Comparison of ENCODE assay signal across 14 cellular contexts in genomic region chr1:48937732-48938131, GRCh38.
A peak's percentile ranks its signal among the peaks of the same experiment; 100 is the strongest.
DNase-seq lines count a peak whose midpoint lies in the region; ATAC-seq and TF ChIP-seq lines count a peak whose summit lies in the region.
"Had no signal": no experiment of that assay in that cellular context is flagged by ENCODE, and none has a peak within 500 bp of the region (broad histone marks: within the 10 kb centered on the region; RNA-seq: fewer than 3 reads in every experiment).

No MANE protein-coding gene starts in this region.

- no peaks in the 10 kb centered on the region for H3K9me3 Mint-ChIP-seq in activated T-helper 2 cell treated with anti-CD3 and anti-CD28 coated beads, Interferon-gamma antibody, Interleukin-2, Interleukin-4, amounts not matched to agents 10 μg/mL and 5 μg/mL and 100 μg/mL, durations not matched to agents 14 hours and 24 hours and 36 hours
- H3K9me3 Mint-ChIP-seq: CD8-positive, alpha-beta T cell had no signal

- no peaks in the 10 kb centered on the region for H3K4me1 Mint-ChIP-seq in activated T-helper 2 cell treated with anti-CD3 and anti-CD28 coated beads, Interferon-gamma antibody, Interleukin-2, Interleukin-4, amounts not matched to agents 10 μg/mL and 5 μg/mL and 100 μg/mL, durations not matched to agents 14 hours and 24 hours and 36 hours (ENCODE audit: low read depth)

- TF ChIP-seq CTCF in PC-3 (conservative IDR thresholded peaks at IDR 0.05; ENCODE audit: low read depth, low read length) (peak; percentile 22; the same call in 1 of the 2 replicates), foreskin keratinocyte (conservative IDR thresholded peaks at IDR 0.05) (peak; percentile 1), kidney epithelial cell (IDR thresholded peaks at IDR 0.05; ENCODE audit: insufficient read depth, low read length, poor library complexity, severe bottlenecking) (peak; percentile 2), tibial artery (IDR thresholded peaks at IDR 0.05) (no peak)

- no peaks in the 10 kb centered on the region for H3K36me3 Mint-ChIP-seq in activated T-helper 2 cell treated with anti-CD3 and anti-CD28 coated beads, Interferon-gamma antibody, Interleukin-2, Interleukin-4, amounts not matched to agents 10 μg/mL and 5 μg/mL and 100 μg/mL, durations not matched to agents 14 hours and 24 hours and 36 hours (ENCODE audit: low read depth)
- H3K36me3 Mint-ChIP-seq: CD8-positive, alpha-beta T cell had no signal

- no peak overlapping the region for H3K4me2 ChIP-seq in PC-3 (ENCODE audit: low read length)
- H3K4me2 ChIP-seq: BLaER1 had no signal

- H3F3A ChIP-seq in PC-3 (ENCODE audit: low read length, unreplicated experiment) = no peaks in the 10 kb centered on the region

- POLR2A ChIA-PET in PC-3 (lab: Charles Lee; ENCODE audit: unreplicated experiment) = no interaction called here

- no peaks in the 10 kb centered on the region for H3K79me2 ChIP-seq in PC-3 (ENCODE audit: low read length)

- no TSS peak for BruUV-seq in PC-3 (replicated peaks; lab: Mats Ljungman, UMichigan)

- H3K9me3 ChIP-seq in PC-3 (ENCODE audit: low read length) (no peaks in the 10 kb centered on the region), aorta (ENCODE audit: control insufficient read depth, low read length) (no peaks in the 10 kb centered on the region), tibial artery (no peaks in the 10 kb centered on the region)
- H3K9me3 ChIP-seq: BLaER1 had no signal

- H3K9ac ChIP-seq in PC-3 (ENCODE audit: low read length) = no peak overlapping the region
- H3K9ac ChIP-seq: BLaER1, GM23248 had no signal

- no peak overlapping the region for H3K27ac Mint-ChIP-seq in activated T-helper 2 cell treated with anti-CD3 and anti-CD28 coated beads, Interferon-gamma antibody, Interleukin-2, Interleukin-4, amounts not matched to agents 10 μg/mL and 5 μg/mL and 100 μg/mL, durations not matched to agents 14 hours and 24 hours and 36 hours
- H3K27ac Mint-ChIP-seq: CD8-positive, alpha-beta T cell had no signal

- H3K27me3 ChIP-seq in PC-3 (ENCODE audit: low read length) (no peaks in the 10 kb centered on the region), foreskin keratinocyte (no peaks in the 10 kb centered on the region), kidney epithelial cell (ENCODE audit: control insufficient read depth, insufficient read depth, low read length) (no peaks in the 10 kb centered on the region), aorta (ENCODE audit: control insufficient read depth in 1 of 2, insufficient read depth in 2 of 2, low read length in 1 of 2) (no peaks in the 10 kb centered on the region), tibial artery (no peaks in the 10 kb centered on the region)
- H3K27me3 ChIP-seq: BLaER1 had no signal

- no peaks in the 10 kb centered on the region for H3K27me3 Mint-ChIP-seq in activated T-helper 2 cell treated with anti-CD3 and anti-CD28 coated beads, Interferon-gamma antibody, Interleukin-2, Interleukin-4, amounts not matched to agents 10 μg/mL and 5 μg/mL and 100 μg/mL, durations not matched to agents 14 hours and 24 hours and 36 hours (ENCODE audit: low read depth)

- 81 to 82% methylated on average over 1 of the region's 1 CpG for WGBS in aorta, 2 donors

- H3K4me3 ChIP-seq in PC-3 (ENCODE audit: low read length) (no peak overlapping the region), kidney epithelial cell (ENCODE audit: low read depth, low read length) (no peak overlapping the region), aorta (ENCODE audit: low read length in 2 of 2) (no peak overlapping the region), tibial artery (no peak overlapping the region)
- H3K4me3 ChIP-seq: BLaER1, GM23248 had no signal

- no peak overlapping the region for H3K4me3 Mint-ChIP-seq in activated T-helper 2 cell treated with anti-CD3 and anti-CD28 coated beads, Interferon-gamma antibody, Interleukin-2, Interleukin-4, amounts not matched to agents 10 μg/mL and 5 μg/mL and 100 μg/mL, durations not matched to agents 14 hours and 24 hours and 36 hours (ENCODE audit: low read depth)
- H3K4me3 Mint-ChIP-seq: CD8-positive, alpha-beta T cell had no signal

- intact Hi-C loops in PC-3 (cut with micrococcal nuclease) (loop anchor here (2.0 kb wide), 2 partner anchors 89 to 409 kb away; no protein-coding TSS in a partner anchor), aorta (cut with DNase I) (no loop called here), tibial artery (cut with DNase I; ENCODE audit: low total_unique reads) (no loop called here)
- intact Hi-C loops in activated T-helper 2 cell treated with anti-CD3 and anti-CD28 coated beads, Interferon-gamma antibody, Interleukin-2, Interleukin-4, amounts not matched to agents 10 μg/mL and 5 μg/mL and 100 μg/mL, durations not matched to agents 14 hours and 24 hours and 36 hours (cut with micrococcal nuclease) = no loop called here

- CTCF ChIA-PET in PC-3 (lab: Charles Lee) = no interaction called here

- no peaks in the 10 kb centered on the region for H3K9me2 ChIP-seq in PC-3 (replicated peaks; ENCODE audit: low read length)

- no peaks in the 10 kb centered on the region for H3K36me3 ChIP-seq in PC-3 (ENCODE audit: low read depth, low read length)
- H3K36me3 ChIP-seq in kidney epithelial cell (ENCODE audit: control insufficient read depth, insufficient read depth, low read length) = no peaks in the 10 kb centered on the region
- H3K36me3 ChIP-seq in aorta (ENCODE audit: control insufficient read depth in 1 of 2, insufficient read depth in 2 of 2, low read length in 1 of 2) = no peaks in the 10 kb centered on the region
- no peaks in the 10 kb centered on the region for H3K36me3 ChIP-seq in tibial artery
- H3K36me3 ChIP-seq: BLaER1 had no signal

- H3K4me1 ChIP-seq in PC-3 (ENCODE audit: insufficient read depth, low read length) (peaks cover 22% of the 10 kb centered on the region), foreskin keratinocyte (no peaks in the 10 kb centered on the region), aorta (ENCODE audit: control insufficient read depth in 1 of 2, insufficient read depth in 2 of 2, low read length in 2 of 2) (peaks cover 0 to 3% of the 10 kb centered on the region in 2 donors), tibial artery (no peaks in the 10 kb centered on the region)
- H3K4me1 ChIP-seq: BLaER1 had no signal

- DNase-seq in NCI-H82 (lab: John Stamatoyannopoulos, UW) = peak; percentile 32
- no peak for DNase-seq in NCI-H82 treated with DMSO at 0.1 percent for 48 hours (lab: John Stamatoyannopoulos, UW; ENCODE audit: unreplicated experiment)
- no peak for DNase-seq in PC-3
- DNase-seq in foreskin keratinocyte = no peak
- DNase-seq in kidney epithelial cell (ENCODE audit: low read depth) = no peak
- DNase-seq in aorta = no peak
- DNase-seq in tibial artery = no peak
- no peak for DNase-seq in activated T-helper 2 cell treated with anti-CD3 and anti-CD28 coated beads, Interferon-gamma antibody, Interleukin-2, Interleukin-4, amounts not matched to agents 10 μg/mL and 5 μg/mL and 100 μg/mL, durations not matched to agents 14 hours and 24 hours and 36 hours (ENCODE audit: low spot score)
- DNase-seq: 8988T; Calu3; CD8-positive, alpha-beta T cell; GM23248; HCEC 1CT had no signal

- ATAC-seq in PC-3 (no peak), foreskin keratinocyte (no peak), aorta (ENCODE audit: low FRiP score) (no peak)
- ATAC-seq: CD8-positive, alpha-beta T cell had no signal

- H3K27ac ChIP-seq in PC-3 (ENCODE audit: low read length) (no peak overlapping the region), foreskin keratinocyte (no peak overlapping the region), aorta (ENCODE audit: low read depth in 1 of 2, low read length in 2 of 2) (no peak overlapping the region), tibial artery (no peak overlapping the region)
- H3K27ac ChIP-seq: BLaER1, GM23248 had no signal

- H4K20me1 ChIP-seq in PC-3 (ENCODE audit: low read length) = no peaks in the 10 kb centered on the region
- H4K20me1 ChIP-seq: BLaER1 had no signal

- H2AFZ ChIP-seq in PC-3 (ENCODE audit: low read length) = no peak overlapping the region
- H2AFZ ChIP-seq: GM23248 had no signal

Comparison
In these comparisons a context has a peak if more than half of its experiments do, and no peak if none do; other contexts are left out.
1. CTCF ChIP-seq: peak in PC-3 (single experiment), foreskin keratinocyte (single experiment) and kidney epithelial cell (single experiment); none in tibial artery (0 of 2).